Comparison of ENCODE assay signal across 26 cellular contexts in the genomic region with DNA sequence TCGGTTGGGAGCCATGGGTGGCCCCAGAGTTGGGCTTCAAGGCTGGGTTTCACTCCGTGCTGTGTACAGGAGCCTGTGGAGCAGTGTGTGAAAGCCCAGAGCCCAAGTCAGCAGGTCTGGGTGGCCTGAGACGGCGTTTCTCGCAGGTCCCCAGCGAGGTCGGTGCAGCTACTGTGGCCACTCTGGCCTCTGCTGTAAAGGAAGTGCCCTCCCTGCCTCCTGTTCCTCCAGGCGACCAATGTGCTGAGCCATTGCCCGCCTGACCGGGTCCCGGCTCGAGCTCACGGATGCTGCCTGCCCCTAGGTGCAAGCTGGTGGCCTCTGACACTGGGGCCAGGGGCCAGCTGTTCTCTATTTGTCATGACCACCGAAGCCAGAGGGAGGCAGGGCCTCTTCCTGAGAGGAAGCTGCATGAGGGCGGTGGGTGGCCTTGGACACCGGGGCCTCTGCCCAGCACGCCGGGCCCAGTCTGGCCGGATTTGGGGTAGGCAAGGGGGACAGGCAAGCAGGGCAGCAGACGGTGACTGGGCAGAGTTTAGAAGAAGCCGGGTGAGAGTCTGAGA.
"Had no signal": no experiment of that assay in that cellular context is flagged by ENCODE, and none has a peak within 500 bp of the region (broad histone marks: within the 10 kb centered on the region; RNA-seq: fewer than 3 reads in every experiment).

No MANE protein-coding gene starts in this region.

- DNase-seq: activated CD4-positive, alpha-beta T cell treated with anti-CD3 and anti-CD28 coated beads, Interleukin-2, amount 10 ng/mL, durations not matched to agents 24 days and 14 days; activated CD4-positive, alpha-beta T cell treated with anti-CD3 and anti-CD28 coated beads, Interleukin-2, amount 50 U/mL, for 4 hours; activated CD8-positive, alpha-beta T cell treated with anti-CD3 and anti-CD28 coated beads for 36 hours; activated effector memory CD4-positive, alpha-beta T cell treated with anti-CD3 and anti-CD28 coated beads, Interleukin-2, amount 50 U/mL, for 16 hours; activated naive CD4-positive, alpha-beta T cell; activated naive CD4-positive, alpha-beta T cell treated with anti-CD3 and anti-CD28 coated beads, Interleukin-2, amount 50 U/mL, for 16 hours; activated naive CD8-positive, alpha-beta T cell treated with anti-CD3 and anti-CD28 coated beads for 36 hours; activated T-cell treated with anti-CD3 and anti-CD28 coated beads, Interleukin-2, amount 50 U/mL, for 1 hour; activated T-cell treated with anti-CD3 and anti-CD28 coated beads, Interleukin-2, amount 50 U/mL, for 72 hours; amniotic stem cell; aorta; brain microvascular endothelial cell; Karpas-422; KBM-7; NCI-H1105; NCI-H1417 treated with DMSO at 0.1 percent for 48 hours; NCI-H187 treated with DMSO at 0.1 percent for 48 hours; NCI-H2081; NCI-H2171 treated with DMSO at 0.1 percent for 48 hours; NCI-H2227 treated with DMSO at 0.1 percent for 48 hours; NCI-H446 treated with DMSO at 0.1 percent for 48 hours; NCI-H524; SHP77; T1000 had no signal

- H3K4me3 ChIP-seq: SJCRH30, SK-N-MC had no signal

- H3K36me3 ChIP-seq: brain microvascular endothelial cell, SJCRH30 had no signal

- H3K27me3 ChIP-seq: brain microvascular endothelial cell, SJCRH30 had no signal

- H3K27ac ChIP-seq: brain microvascular endothelial cell, SJCRH30, SK-N-MC had no signal

- H3K9me3 ChIP-seq: SJCRH30 had no signal
